Comparison of ENCODE assay signal across 2 cellular contexts in genomic region chr6:152769993-152770392, GRCh38.
TF ChIP-seq lines count a peak whose summit lies in the region.

No MANE protein-coding gene starts in this region.

TF ChIP-seq in liver, 16 proteins besides CTCF, POLR2A, EP300 and RAD21:
- no peak for TF ChIP-seq REST (IDR thresholded peaks at IDR 0.05)
- no peak for TF ChIP-seq TAF1 (conservative IDR thresholded peaks at IDR 0.05)
- TF ChIP-seq MAX (IDR thresholded peaks at IDR 0.05): no peak
- TF ChIP-seq HNF4A (conservative IDR thresholded peaks at IDR 0.05): peak in 1 of 2 donors; percentile 20
- TF ChIP-seq GABPA (IDR thresholded peaks at IDR 0.05 in 1 of 2, conservative IDR thresholded peaks at IDR 0.05 in 1 of 2): no peak
- peak; percentile 47 for TF ChIP-seq NR2F2 (IDR thresholded peaks at IDR 0.05)
- no peak for TF ChIP-seq EGR1 (IDR thresholded peaks at IDR 0.05; ENCODE audit: low read depth in 2 of 2)
- TF ChIP-seq ZBTB33 (IDR thresholded peaks at IDR 0.05): no peak
- TF ChIP-seq SP1 (IDR thresholded peaks at IDR 0.05): peak; percentile 19
- no peak for TF ChIP-seq FOXA1 (IDR thresholded peaks at IDR 0.05)
- TF ChIP-seq ATF3 (IDR thresholded peaks at IDR 0.05): no peak
- TF ChIP-seq RXRA (IDR thresholded peaks at IDR 0.05): peak; percentile 55 to 79
- TF ChIP-seq FOXA2 (IDR thresholded peaks at IDR 0.05): no peak
- TF ChIP-seq HNF4G (IDR thresholded peaks at IDR 0.05): no peak
- no peak for TF ChIP-seq YY1 (IDR thresholded peaks at IDR 0.05)
- TF ChIP-seq JUND (IDR thresholded peaks at IDR 0.05): no peak
TF ChIP-seq in liver: peak in this region for 4.

TF ChIP-seq in HepG2, 621 proteins besides CTCF, POLR2A, EP300 and RAD21:
- TF ChIP-seq ZNF510 (CRISPR knock-in tag; IDR thresholded peaks at IDR 0.05; ENCODE audit: low read depth) (no peak), HINFP (CRISPR knock-in tag; IDR thresholded peaks at IDR 0.05; ENCODE audit: low read depth) (no peak), ZNF451 (CRISPR knock-in tag; IDR thresholded peaks at IDR 0.05) (no peak), ZNF280D (CRISPR knock-in tag; IDR thresholded peaks at IDR 0.05) (no peak), RXRB (CRISPR knock-in tag; IDR thresholded peaks at IDR 0.05; ENCODE audit: borderline replicate concordance) (no peak), PAXIP1 (CRISPR knock-in tag; conservative IDR thresholded peaks at IDR 0.05) (no peak), TOE1 (CRISPR knock-in tag; IDR thresholded peaks at IDR 0.05) (no peak), SP2 (CRISPR knock-in tag; IDR thresholded peaks at IDR 0.05) (no peak), RFX5 (IDR thresholded peaks at IDR 0.05; ENCODE audit: low read depth, low read length) (no peak), TRIM24 (CRISPR knock-in tag; IDR thresholded peaks at IDR 0.05) (no peak), ELF1 (CRISPR knock-in tag; IDR thresholded peaks at IDR 0.05) (no peak), DMAP1 (CRISPR knock-in tag; IDR thresholded peaks at IDR 0.05) (no peak), MXD1 (CRISPR knock-in tag; IDR thresholded peaks at IDR 0.05) (no peak), ZNF430 (CRISPR knock-in tag; IDR thresholded peaks at IDR 0.05) (no peak)
